ENCODE assay signal across 9 cellular contexts in the genomic region with DNA sequence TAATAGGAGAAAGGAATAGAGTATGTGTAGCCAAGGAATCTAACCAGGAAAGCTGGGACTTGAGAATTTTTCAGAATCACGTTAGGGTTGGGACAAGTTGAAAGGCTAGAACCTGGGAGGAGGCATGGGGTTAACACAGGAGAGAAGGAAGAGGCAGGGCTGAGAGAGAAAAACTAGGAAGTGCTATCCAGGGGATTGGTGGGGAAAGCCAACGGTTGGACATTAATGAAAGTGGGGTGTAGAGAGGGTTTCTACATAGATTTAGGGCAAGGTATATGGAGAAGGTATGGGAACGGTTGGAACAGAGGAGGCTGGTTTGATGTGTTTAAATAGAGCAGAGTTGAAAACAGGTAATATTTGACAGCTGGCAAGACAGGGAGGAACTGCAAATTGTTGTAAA. TPM values are rescaled to one million over a fixed set of nuclear protein-coding genes. Genes with fewer than 3 reads are reported as not detected.
A peak's percentile ranks its signal among the peaks of the same experiment; 100 is the strongest.
DNase-seq lines count a peak whose midpoint lies in the region; TF ChIP-seq lines count a peak whose summit lies in the region.
"Had no signal": no experiment of that assay in that cellular context is flagged by ENCODE, and none has a peak within 500 bp of the region (broad histone marks: within the 10 kb centered on the region; RNA-seq: fewer than 3 reads in every experiment).

No MANE protein-coding gene starts in this region.

- peaks cover 3% of the 10 kb centered on the region for H3F3A ChIP-seq in neural cell (ENCODE audit: insufficient read depth, low read length, poor library complexity, severe bottlenecking)

- no peak for DNase-seq in Karpas-422
- DNase-seq in dorsolateral prefrontal cortex, result no peak
- no peak for DNase-seq in occipital lobe (lab: John Stamatoyannopoulos, UW)
- no peak for DNase-seq in A172 (ENCODE audit: low spot score)
- no peak for DNase-seq in prostate gland (ENCODE audit: low spot score)
- DNase-seq in activated gamma-delta T cell (lab: John Stamatoyannopoulos, UW), result no peak
- DNase-seq: NCI-H1930 had no signal

- H3K4me1 ChIP-seq in BLaER1 treated with 17β-estradiol and CSF1 and Interleukin-3, amounts not matched to agents 10 nM and 100 nM, result peaks cover 32 to 56% (median 41%) of the 10 kb centered on the region in 10 experiments
- peaks cover 32% of the 10 kb centered on the region for H3K4me1 ChIP-seq in Karpas-422 (ENCODE audit: low read length)
- peaks cover 11% of the 10 kb centered on the region for H3K4me1 ChIP-seq in prostate gland (replicated peaks)

- no peaks in the 10 kb centered on the region for H3K27me3 ChIP-seq in BLaER1 treated with 17β-estradiol and CSF1 and Interleukin-3, amounts not matched to agents 10 nM and 100 nM
- H3K27me3 ChIP-seq in Karpas-422 (ENCODE audit: low read length), result no peaks in the 10 kb centered on the region
- no peaks in the 10 kb centered on the region for H3K27me3 ChIP-seq in dorsolateral prefrontal cortex
- no peaks in the 10 kb centered on the region for H3K27me3 ChIP-seq in neural cell (ENCODE audit: insufficient read depth, low read depth, low read length)
- no peaks in the 10 kb centered on the region for H3K27me3 ChIP-seq in prostate gland (replicated peaks; ENCODE audit: insufficient read depth)

- WGBS in prostate gland, result 21% methylated on average over 3 of the region's 3 CpGs

- peak overlapping the region; percentile 97 to 100 (median 98); a peak in 17 of 22 replicates for H3K9ac ChIP-seq in BLaER1 treated with 17β-estradiol and CSF1 and Interleukin-3, amounts not matched to agents 10 nM and 100 nM
- H3K9ac ChIP-seq in Karpas-422 (ENCODE audit: low read length) (peak overlapping the region; percentile 24; the same call in 1 of the 2 replicates), neural cell (ENCODE audit: low read length) (no peak overlapping the region)

- TF ChIP-seq POLR2A in prostate gland (IDR thresholded peaks at IDR 0.05), result no peak

- H3K4me3 ChIP-seq in BLaER1 treated with 17β-estradiol and CSF1 and Interleukin-3, amounts not matched to agents 10 nM and 100 nM, result peak overlapping the region; percentile 84 to 98 (median 94); a peak in 17 of 20 replicates
- no peak overlapping the region for H3K4me3 ChIP-seq in Karpas-422 (ENCODE audit: low read length)
- peak overlapping the region in 44 of 59 donors; percentile 2 to 99 (median 94) for H3K4me3 ChIP-seq in dorsolateral prefrontal cortex
- H3K4me3 ChIP-seq in neural cell (ENCODE audit: low read length), result peak overlapping the region; percentile 98
- H3K4me3 ChIP-seq in prostate gland, result peak overlapping the region in 1 of 2 donors; percentile 93

- peak overlapping the region; percentile 90 to 99 (median 94) for H3K4me2 ChIP-seq in BLaER1 treated with 17β-estradiol and CSF1 and Interleukin-3, amounts not matched to agents 10 nM and 100 nM
- H3K4me2 ChIP-seq in Karpas-422 (ENCODE audit: low read depth, low read length, poor library complexity, severe bottlenecking) (peak overlapping the region; percentile 81), neural cell (ENCODE audit: low read length) (peak overlapping the region; percentile 30)

- no peaks in the 10 kb centered on the region for H3K9me2 ChIP-seq in Karpas-422 (replicated peaks; ENCODE audit: insufficient read depth, low read length)
- H3K9me2 ChIP-seq in neural cell (ENCODE audit: insufficient read depth, low read length), result no peaks in the 10 kb centered on the region

- no peak for TF ChIP-seq RAD21 in neural cell (conservative IDR thresholded peaks at IDR 0.05)

- peaks cover 72 to 73% (median 73%) of the 10 kb centered on the region in 11 experiments for H4K20me1 ChIP-seq in BLaER1 treated with 17β-estradiol and CSF1 and Interleukin-3, amounts not matched to agents 10 nM and 100 nM
- H4K20me1 ChIP-seq in Karpas-422 (ENCODE audit: insufficient read depth, low read depth, low read length), result peaks cover 65% of the 10 kb centered on the region
- peaks cover 10% of the 10 kb centered on the region for H4K20me1 ChIP-seq in neural cell (ENCODE audit: insufficient read depth)

- H3K36me3 ChIP-seq in BLaER1 treated with 17β-estradiol and CSF1 and Interleukin-3, amounts not matched to agents 10 nM and 100 nM, result peaks cover 53 to 70% (median 64%) of the 10 kb centered on the region in 11 experiments
- H3K36me3 ChIP-seq in Karpas-422 (ENCODE audit: insufficient read depth, low read length), result peaks cover 66% of the 10 kb centered on the region
- H3K36me3 ChIP-seq in neural cell (ENCODE audit: insufficient read depth, low read length), result peaks cover 19% of the 10 kb centered on the region
- H3K36me3 ChIP-seq in prostate gland, result peaks cover 23 to 28% of the 10 kb centered on the region in 2 donors

- TF ChIP-seq CTCF in dorsolateral prefrontal cortex (IDR thresholded peaks at IDR 0.05 in 54 of 56, conservative IDR thresholded peaks at IDR 0.05 in 2 of 56; ENCODE audit: low read depth in 1 of 56, partially characterized antibody in 56 of 56) (no peak), neural cell (IDR thresholded peaks at IDR 0.05; ENCODE audit: poor library complexity, severe bottlenecking) (no peak), prostate gland (IDR thresholded peaks at IDR 0.05) (no peak)

- H3K9me3 ChIP-seq in BLaER1 treated with 17β-estradiol and CSF1 and Interleukin-3, amounts not matched to agents 10 nM and 100 nM (replicated peaks in 1 of 11), result no peaks in the 10 kb centered on the region
- no peaks in the 10 kb centered on the region for H3K9me3 ChIP-seq in Karpas-422 (ENCODE audit: low read length)
- H3K9me3 ChIP-seq in neural cell (ENCODE audit: low read length), result no peaks in the 10 kb centered on the region
- no peaks in the 10 kb centered on the region for H3K9me3 ChIP-seq in prostate gland

- intact Hi-C loops in dorsolateral prefrontal cortex (cut with DNase I), result loop anchor here in 1 of 2 donors (2.0 kb wide), 1 partner anchor 16 kb away; no protein-coding TSS in a partner anchor
- intact Hi-C loops in prostate gland (cut with DNase I), result no loop called here

- no peak overlapping the region for H2AFZ ChIP-seq in Karpas-422 (ENCODE audit: low read length)
- no peak overlapping the region for H2AFZ ChIP-seq in neural cell (ENCODE audit: low read depth, low read length)

- peak overlapping the region in 1 of 11 experiments; percentile 98; a peak in 1 of 22 replicates for H3K27ac ChIP-seq in BLaER1 treated with 17β-estradiol and CSF1 and Interleukin-3, amounts not matched to agents 10 nM and 100 nM
- H3K27ac ChIP-seq in Karpas-422 (ENCODE audit: low read length) (peak overlapping the region; percentile 19; the same call in 1 of the 2 replicates), dorsolateral prefrontal cortex (peak overlapping the region in 5 of 59 donors; percentile 13 to 34 (median 22)), neural cell (ENCODE audit: low read length) (no peak overlapping the region), prostate gland (no peak overlapping the region)

- TF ChIP-seq EP300 in neural cell (conservative IDR thresholded peaks at IDR 0.05; ENCODE audit: poor library complexity, severe bottlenecking), result no peak

- peaks cover 85% of the 10 kb centered on the region for H3K79me2 ChIP-seq in Karpas-422 (ENCODE audit: low read length)
- peaks cover 60% of the 10 kb centered on the region for H3K79me2 ChIP-seq in neural cell (replicated peaks; ENCODE audit: insufficient read depth, low read length)

TF ChIP-seq in neural cell, 6 proteins besides CTCF, POLR2A, EP300 and RAD21 (continues in another document):
- TF ChIP-seq MXI1 (conservative IDR thresholded peaks at IDR 0.05; ENCODE audit: poor library complexity, severe bottlenecking) (no peak), TAF1 (IDR thresholded peaks at IDR 0.05; ENCODE audit: low read depth) (no peak), EZH2 (IDR thresholded peaks at IDR 0.05; ENCODE audit: borderline replicate concordance, insufficient read depth, low read length, poor library complexity, severe bottlenecking) (no peak), POLR2AphosphoS5 (IDR thresholded peaks at IDR 0.05) (no peak)

RNA-seq across cellular contexts. Expression of a gene that starts 2.7 kb away (rescaled TPM):
- total RNA-seq in Karpas-422 (2014; rRNA removed; shearing (Covaris generic); ENCODE audit: low replicate concordance), result 127 and 133 TPM in 2 replicates
- total RNA-seq in dorsolateral prefrontal cortex, result 100 to 1,000 TPM; 369 to 792 (median 531) TPM
- 40.0 and 58.2 TPM in 2 replicates for polyA plus RNA-seq in neural cell
- polyA minus RNA-seq in neural cell, result 58.7 and 80.2 TPM in 2 replicates
- total RNA-seq in occipital lobe, result 41.0 TPM
- 30.0 and 49.0 TPM in 2 replicates for total RNA-seq in A172 (2014; rRNA removed; shearing (Covaris generic))
- 100 to 1,000 TPM; 287 to 714 TPM for total RNA-seq in prostate gland

RNA-seq across cellular contexts. Expression of a gene that starts 21.9 kb away (rescaled TPM):
- total RNA-seq in Karpas-422 (2014; rRNA removed; shearing (Covaris generic); ENCODE audit: low replicate concordance), result 336 and 358 TPM in 2 replicates
- total RNA-seq in dorsolateral prefrontal cortex (100 to 1,000 TPM; 150 to 306 (median 223) TPM), occipital lobe (84.1 TPM), prostate gland (100 to 1,000 TPM; 318 to 496 TPM)
- 513 and 520 TPM in 2 replicates for polyA plus RNA-seq in neural cell
- 148 and 152 TPM in 2 replicates for polyA minus RNA-seq in neural cell
- total RNA-seq in A172 (2014; rRNA removed; shearing (Covaris generic)), result 397 and 571 TPM in 2 replicates

RNA-seq across cellular contexts. Expression of a gene that starts 32.2 kb away (rescaled TPM):
- not detected in 2 replicates for total RNA-seq in Karpas-422 (2014; rRNA removed; shearing (Covaris generic); ENCODE audit: low replicate concordance)
- under 1 TPM in 2 of 120 experiments, not detected in 118; 0.29 to 0.37 TPM for total RNA-seq in dorsolateral prefrontal cortex
- polyA plus RNA-seq in neural cell, result not detected in 2 replicates
- polyA minus RNA-seq in neural cell, result not detected in 2 replicates
- total RNA-seq in occipital lobe, result not detected
- 0.17 and 0.36 TPM in 2 replicates for total RNA-seq in A172 (2014; rRNA removed; shearing (Covaris generic))
- total RNA-seq in prostate gland, result not detected

RNA-seq across cellular contexts. Expression of a gene that starts 35.1 kb away (rescaled TPM):
- total RNA-seq in Karpas-422 (2014; rRNA removed; shearing (Covaris generic); ENCODE audit: low replicate concordance), result 1.4 and 2.8 TPM in 2 replicates
- 1 to 10 TPM in 117 of 120 experiments, under 1 TPM in 3; 0.87 to 9.0 (median 2.6) TPM for total RNA-seq in dorsolateral prefrontal cortex
- polyA plus RNA-seq in neural cell, result 3.0 and 5.9 TPM in 2 replicates
- polyA minus RNA-seq in neural cell, result 3.4 and 4.9 TPM in 2 replicates
- total RNA-seq in occipital lobe, result 1.6 TPM
- 1.4 and 2.6 TPM in 2 replicates for total RNA-seq in A172 (2014; rRNA removed; shearing (Covaris generic))
- 1 to 10 TPM; 1.9 to 6.9 TPM for total RNA-seq in prostate gland

RNA-seq across cellular contexts. Expression of a gene that starts 43.1 kb away (rescaled TPM):
- not detected in 2 replicates for total RNA-seq in Karpas-422 (2014; rRNA removed; shearing (Covaris generic); ENCODE audit: low replicate concordance)
- total RNA-seq in dorsolateral prefrontal cortex (not detected), occipital lobe (not detected), prostate gland (not detected)
- polyA plus RNA-seq in neural cell, result not detected in 2 replicates
- not detected in 2 replicates for polyA minus RNA-seq in neural cell
- total RNA-seq in A172 (2014; rRNA removed; shearing (Covaris generic)), result not detected in 2 replicates

Comparison
In these comparisons a context has a peak if more than half of its experiments do, and no peak if none do; other contexts are left out.
1. H3K4me2 ChIP-seq: peak in every context shown above with its lines; median percentile 94 in BLaER1 treated with 17β-estradiol and CSF1 and Interleukin-3, amounts not matched to agents 10 nM and 100 nM; 81 in Karpas-422; 30 in neural cell.